8 cellular contexts compared by ENCODE assay signal in genomic region chrX:53072418-53073114, GRCh38. TPM values are rescaled to one million over a fixed set of nuclear protein-coding genes. Genes with fewer than 3 reads are reported as not detected.
DNase-seq lines count a peak whose midpoint lies in the region; ATAC-seq and TF ChIP-seq lines count a peak whose summit lies in the region.

No MANE protein-coding gene starts in this region.

- H3K27me3 Mint-ChIP-seq in brain (peaks cover 4% of the 10 kb centered on the region), progenitor cell of endocrine pancreas (no peaks in the 10 kb centered on the region)

- DNase-seq in ovary (peak in 1 of 5 donors; percentile 42), progenitor cell of endocrine pancreas (ENCODE audit: low spot score, unreplicated experiment) (no peak)
- DNase-seq in effector CD8-positive, alpha-beta T cell (lab: John Stamatoyannopoulos, UW): no peak

- peaks cover 0 to 3% (median 0%) of the 10 kb centered on the region in 5 experiments for H3K9me3 Mint-ChIP-seq in brain
- peaks cover 19% of the 10 kb centered on the region for H3K9me3 Mint-ChIP-seq in progenitor cell of endocrine pancreas (ENCODE audit: low read depth)

- H3K4me1 Mint-ChIP-seq in brain (peaks cover 22% of the 10 kb centered on the region), progenitor cell of endocrine pancreas (ENCODE audit: low read depth) (peaks cover 12% of the 10 kb centered on the region)

- H3K27ac ChIP-seq in KOPT-K1 (ENCODE audit: low read depth, low read length, poor library complexity, severe bottlenecking): peak overlapping the region; percentile 33
- peak overlapping the region; percentile 36 to 91 for H3K27ac ChIP-seq in ovary

- H3K4me3 ChIP-seq in GM08714 (ENCODE audit: low read length) (peak overlapping the region; percentile 59; the same call in 1 of the 2 replicates), ovary (peak overlapping the region; percentile 28)

- H3K36me3 Mint-ChIP-seq in brain: no peaks in the 10 kb centered on the region
- H3K36me3 Mint-ChIP-seq in progenitor cell of endocrine pancreas (ENCODE audit: insufficient read depth): no peaks in the 10 kb centered on the region

- H3K36me3 ChIP-seq in KOPT-K1 (ENCODE audit: insufficient read depth, low read length): no peaks in the 10 kb centered on the region
- H3K36me3 ChIP-seq in ovary: no peaks in the 10 kb centered on the region

- no peak for TF ChIP-seq POLR2A in ovary (IDR thresholded peaks at IDR 0.05)

- ATAC-seq in activated CD4-positive, CD25-positive, alpha-beta regulatory T cell treated with anti-CD3 and anti-CD28 coated beads, Interleukin-2, amount 50 U/mL, for 24 hours: no peak
- ATAC-seq in GM21825 (IDR thresholded peaks at IDR 0.05; ENCODE audit: unreplicated experiment): no peak

- H3K9me3 ChIP-seq in KOPT-K1 (ENCODE audit: insufficient read depth, low read length, poor library complexity, severe bottlenecking) (no peaks in the 10 kb centered on the region), ovary (no peaks in the 10 kb centered on the region)

- TF ChIP-seq CTCF in brain (conservative IDR thresholded peaks at IDR 0.05) (no peak), ovary (IDR thresholded peaks at IDR 0.05) (no peak), progenitor cell of endocrine pancreas (IDR thresholded peaks at IDR 0.05; ENCODE audit: unreplicated experiment) (no peak)

- 51 to 71% (median 62%) methylated on average over 9 of the region's 9 CpGs for WGBS in ovary, 3 donors

- H3K4me3 Mint-ChIP-seq in brain (peak overlapping the region; percentile 37 to 88 (median 78)), progenitor cell of endocrine pancreas (ENCODE audit: low read depth) (no peak overlapping the region)

- TF ChIP-seq EP300 in ovary (IDR thresholded peaks at IDR 0.05): no peak

- peaks cover 2% of the 10 kb centered on the region for H3K4me1 ChIP-seq in ovary (ENCODE audit: insufficient read depth)

- intact Hi-C loops in ovary (cut with DNase I): loop anchor here in 1 of 4 donors (2.0 kb wide), 1 partner anchor 16 kb away; no protein-coding TSS in a partner anchor

- H3K27ac Mint-ChIP-seq in brain: peak overlapping the region in 4 of 5 experiments; percentile 83 to 97 (median 94)
- H3K27ac Mint-ChIP-seq in progenitor cell of endocrine pancreas: no peak overlapping the region

- H3K27me3 ChIP-seq in ovary: no peaks in the 10 kb centered on the region

RNA-seq across cellular contexts. Expression of gene TSPYL2, which starts 9.6 kb away (rescaled TPM):
- 49.9 TPM for polyA plus RNA-seq in brain (ENCODE audit: insufficient read depth, low read depth, low replicate concordance)
- total RNA-seq in ovary: 100 to 1,000 TPM; 104 to 232 (median 166) TPM
- 100 to 1,000 TPM; 167 to 185 TPM for polyA plus RNA-seq in ovary
- 53.6 and 54.9 TPM in 2 replicates for total RNA-seq in progenitor cell of endocrine pancreas

RNA-seq across cellular contexts. Expression of gene KANTR, which starts 21.4 kb away (rescaled TPM):
- polyA plus RNA-seq in brain (ENCODE audit: insufficient read depth, low read depth, low replicate concordance): 3.1 TPM
- total RNA-seq in ovary: 10 to 100 TPM; 12.8 to 21.0 (median 15.3) TPM
- polyA plus RNA-seq in ovary: 1 to 10 TPM; 7.5 to 8.4 TPM
- 16.0 and 18.0 TPM in 2 replicates for total RNA-seq in progenitor cell of endocrine pancreas

RNA-seq across cellular contexts. Expression of gene GPR173, which starts 24.0 kb away (rescaled TPM):
- polyA plus RNA-seq in brain (ENCODE audit: insufficient read depth, low read depth, low replicate concordance): 26.3 TPM
- 10 to 100 TPM in 3 of 7 donors, 1 to 10 TPM in 4; 2.9 to 15.6 (median 8.4) TPM for total RNA-seq in ovary
- polyA plus RNA-seq in ovary: 1 to 10 TPM; 4.0 to 4.1 TPM
- total RNA-seq in progenitor cell of endocrine pancreas: 18.4 and 19.4 TPM in 2 replicates
